In the genomic region with DNA sequence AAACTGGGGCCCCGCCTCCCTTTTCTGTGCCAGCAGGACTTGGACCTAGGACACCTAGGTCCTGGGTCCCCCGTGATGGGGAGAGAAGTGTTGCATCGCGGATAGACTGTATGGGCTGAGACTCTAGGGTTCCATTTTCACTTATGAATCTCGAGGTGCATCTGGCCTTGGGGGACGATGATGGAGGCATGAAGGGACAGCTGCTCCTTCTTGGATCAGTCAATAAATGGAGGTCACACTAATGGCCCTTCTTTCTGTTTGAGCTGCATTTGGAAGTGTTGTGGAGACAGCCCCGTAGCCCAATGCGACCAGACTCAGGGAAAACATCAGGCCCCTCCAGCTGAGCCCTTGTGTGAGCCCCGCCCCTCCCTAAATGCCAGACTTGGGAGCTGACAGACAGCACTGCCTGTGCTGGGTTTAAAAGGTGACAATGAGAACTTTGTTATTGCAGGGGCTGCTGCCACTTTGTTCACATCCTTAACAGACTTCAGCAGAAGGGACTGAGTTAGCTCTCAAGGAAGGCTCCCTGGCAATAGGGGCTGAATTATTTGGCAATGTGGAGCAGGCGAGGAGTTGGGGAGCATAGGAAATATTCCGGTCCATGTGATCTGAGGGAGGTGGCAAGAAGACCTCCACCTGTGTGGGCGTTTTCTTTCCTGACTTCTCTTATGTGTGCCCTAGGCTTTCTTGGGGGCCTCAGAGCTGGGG, we compare ENCODE assay signal across 8 cellular contexts. TPM values are rescaled to one million over a fixed set of nuclear protein-coding genes. Genes with fewer than 3 reads are reported as not detected.
DNase-seq lines count a peak whose midpoint lies in the region; ATAC-seq and TF ChIP-seq lines count a peak whose summit lies in the region.

No MANE protein-coding gene starts in this region.

- peaks cover 13% of the 10 kb centered on the region for H3K4me1 ChIP-seq in GM23248 (ENCODE audit: insufficient read depth)
- H3K4me1 ChIP-seq in right cardiac atrium (ENCODE audit: control insufficient read depth, insufficient read depth, low read length): peaks cover 9% of the 10 kb centered on the region
- H3K4me1 ChIP-seq in skeletal muscle tissue (ENCODE audit: control insufficient read depth in 3 of 3, insufficient read depth in 3 of 3, low read length in 3 of 3): peaks cover 15 to 22% (median 20%) of the 10 kb centered on the region in 3 donors

- H3K4me2 ChIP-seq in GM23248 (ENCODE audit: unreplicated experiment): peak overlapping the region; percentile 85

- H3K27ac ChIP-seq in GM23248 (0 out of 2 replicates have a peak overlapping the region, but pooled peaks have one; percentile 27), WERI-Rb-1 (no peak overlapping the region; the same call in 1 of the 2 replicates), right cardiac atrium (ENCODE audit: low read length) (peak overlapping the region; percentile 77), skeletal muscle tissue (ENCODE audit: low read depth, low read length) (peak overlapping the region; percentile 77)

- no peaks in the 10 kb centered on the region for H4K20me1 ChIP-seq in GM23248 (ENCODE audit: insufficient read depth)

- H3F3A ChIP-seq in GM23248 (ENCODE audit: insufficient read depth): peaks cover 5% of the 10 kb centered on the region; the same call in 1 of the 2 replicates

- no peaks in the 10 kb centered on the region for H3K9me2 ChIP-seq in GM23248 (ENCODE audit: insufficient read depth)

- H3K36me3 ChIP-seq in GM23248 (ENCODE audit: low read depth) (no peaks in the 10 kb centered on the region), WERI-Rb-1 (peaks cover 31% of the 10 kb centered on the region), skeletal muscle tissue (ENCODE audit: control insufficient read depth in 3 of 3, insufficient read depth in 3 of 3, low read length in 3 of 3) (peaks cover 9 to 22% (median 10%) of the 10 kb centered on the region in 3 donors)

- H3K4me3 ChIP-seq in GM23248 (peak overlapping the region; percentile 88), WERI-Rb-1 (ENCODE audit: low read depth, low read length) (peak overlapping the region; percentile 74), right cardiac atrium (ENCODE audit: low read length) (peak overlapping the region; percentile 84), skeletal muscle tissue (ENCODE audit: low read length in 3 of 3) (peak overlapping the region; percentile 57 to 61 (median 60))

- in situ Hi-C loops in GM23248 (cut with MboI): no loop called here

- peak overlapping the region; percentile 92 for H2AFZ ChIP-seq in GM23248

- no peak for TF ChIP-seq CTCF in WERI-Rb-1 (IDR thresholded peaks at IDR 0.05; ENCODE audit: low read depth, low read length)

- peak overlapping the region; percentile 94 for H3K9ac ChIP-seq in GM23248
- H3K9ac ChIP-seq in skeletal muscle tissue (ENCODE audit: low read depth in 1 of 3, low read length in 3 of 3): peak overlapping the region in 2 of 3 donors; percentile 50 to 75

- ATAC-seq in right cardiac atrium (no peak), GM18870 (IDR thresholded peaks at IDR 0.05; ENCODE audit: unreplicated experiment) (no peak), HG03095 (IDR thresholded peaks at IDR 0.05; ENCODE audit: unreplicated experiment) (no peak)

- H3K9me3 ChIP-seq in GM23248 (ENCODE audit: low read depth) (no peaks in the 10 kb centered on the region), WERI-Rb-1 (ENCODE audit: severe bottlenecking) (no peaks in the 10 kb centered on the region), right cardiac atrium (ENCODE audit: control insufficient read depth, low read length) (no peaks in the 10 kb centered on the region), skeletal muscle tissue (ENCODE audit: control insufficient read depth in 3 of 3, low read length in 3 of 3) (no peaks in the 10 kb centered on the region)

- peak; percentile 21 for DNase-seq in GM23248
- no peak for DNase-seq in WERI-Rb-1
- DNase-seq in right cardiac atrium: peak in 1 of 3 donors; percentile 63
- no peak for DNase-seq in NCI-H510A (lab: John Stamatoyannopoulos, UW)
- no peak for DNase-seq in COLO668 (lab: John Stamatoyannopoulos, UW; ENCODE audit: unreplicated experiment)

- intact Hi-C loops in right cardiac atrium (cut with DNase I): no loop called here

- H3K27me3 ChIP-seq in GM23248 (replicated peaks; ENCODE audit: insufficient read depth) (no peaks in the 10 kb centered on the region), WERI-Rb-1 (ENCODE audit: insufficient read depth, low read depth, severe bottlenecking) (no peaks in the 10 kb centered on the region), right cardiac atrium (ENCODE audit: control insufficient read depth, insufficient read depth) (no peaks in the 10 kb centered on the region), skeletal muscle tissue (ENCODE audit: control insufficient read depth in 3 of 3, insufficient read depth in 3 of 3, low read length in 3 of 3) (peaks cover 16 to 33% (median 29%) of the 10 kb centered on the region in 3 donors)

- no peaks in the 10 kb centered on the region for H3K79me2 ChIP-seq in GM23248 (ENCODE audit: insufficient read depth)

- WGBS in GM23248 (ENCODE audit: low coverage in 1 of 2, low lambda C conversion rate in 2 of 2, missing lambda C conversion rate in 2 of 2), 2 experiments: 20 to 22% methylated on average over 12 of the region's 12 CpGs
- 28% methylated on average over 12 of the region's 12 CpGs for WGBS in right cardiac atrium

RNA-seq across cellular contexts. Expression of gene DTX3, which starts 0.8 kb away (rescaled TPM):
- 12.3 and 19.6 TPM in 2 replicates for total RNA-seq in GM23248 (2014; rRNA removed; shearing (Covaris generic))
- 7.7 and 8.7 TPM in 2 replicates for polyA plus RNA-seq in GM23248 (2016; fragmentation: Nextera tagmentation; extraction: Ambion mirVana)
- 10 to 100 TPM; 29.3 to 44.6 (median 38.1) TPM for total RNA-seq in right cardiac atrium
- 28.9 TPM for polyA plus RNA-seq in right cardiac atrium
- 7.8 TPM for total RNA-seq in skeletal muscle tissue

RNA-seq across cellular contexts. Expression of gene ARHGEF25, which starts 5.8 kb away (rescaled TPM):
- total RNA-seq in GM23248 (2014; rRNA removed; shearing (Covaris generic)): 24.2 and 43.0 TPM in 2 replicates
- polyA plus RNA-seq in GM23248 (2016; fragmentation: Nextera tagmentation; extraction: Ambion mirVana) (0.24 and 0.60 TPM in 2 replicates), right cardiac atrium (21.3 TPM)
- total RNA-seq in right cardiac atrium (10 to 100 TPM; 14.0 to 22.6 (median 18.1) TPM), skeletal muscle tissue (23.0 TPM)

RNA-seq across cellular contexts. Expression of gene PIP4K2C, which starts 14.5 kb away (rescaled TPM):
- 21.5 and 27.3 TPM in 2 replicates for total RNA-seq in GM23248 (2014; rRNA removed; shearing (Covaris generic))
- 20.7 and 22.5 TPM in 2 replicates for polyA plus RNA-seq in GM23248 (2016; fragmentation: Nextera tagmentation; extraction: Ambion mirVana)
- total RNA-seq in right cardiac atrium: 10 to 100 TPM; 14.9 to 17.1 (median 15.6) TPM
- 8.7 TPM for polyA plus RNA-seq in right cardiac atrium
- 5.7 TPM for total RNA-seq in skeletal muscle tissue

RNA-seq across cellular contexts. Expression of gene B4GALNT1, which starts 27.5 kb away (rescaled TPM):
- total RNA-seq in GM23248 (2014; rRNA removed; shearing (Covaris generic)): 7.8 and 8.6 TPM in 2 replicates
- 4.7 and 5.4 TPM in 2 replicates for polyA plus RNA-seq in GM23248 (2016; fragmentation: Nextera tagmentation; extraction: Ambion mirVana)
- 1 to 10 TPM; 1.2 to 2.5 (median 2.2) TPM for total RNA-seq in right cardiac atrium
- polyA plus RNA-seq in right cardiac atrium: 3.3 TPM
- total RNA-seq in skeletal muscle tissue: 3.1 TPM

RNA-seq across cellular contexts. Expression of gene KIF5A, which starts 55.6 kb away (rescaled TPM):
- under 0.01 and 0.11 TPM in 2 replicates for total RNA-seq in GM23248 (2014; rRNA removed; shearing (Covaris generic))
- polyA plus RNA-seq in GM23248 (2016; fragmentation: Nextera tagmentation; extraction: Ambion mirVana): 0.15 and 0.18 TPM in 2 replicates
- total RNA-seq in right cardiac atrium: under 1 TPM; 0.09 to 0.31 (median 0.20) TPM
- polyA plus RNA-seq in right cardiac atrium: 0.20 TPM
- total RNA-seq in skeletal muscle tissue: under 0.01 TPM
